In genomic region chr20:1652960-1653359, GRCh38 we compare ENCODE assay signal across 26 cellular contexts. TPM values are rescaled to one million over a fixed set of nuclear protein-coding genes. Genes with fewer than 3 reads are reported as not detected.
DNase-seq lines count a peak whose midpoint lies in the region; ATAC-seq, FAIRE-seq and TF ChIP-seq lines count a peak whose summit lies in the region.
"Had no signal": no experiment of that assay in that cellular context is flagged by ENCODE, and none has a peak within 500 bp of the region (broad histone marks: within the 10 kb centered on the region; RNA-seq: fewer than 3 reads in every experiment).

No MANE protein-coding gene starts in this region.

- peaks cover 83% of the 10 kb centered on the region for H3K4me1 Mint-ChIP-seq in activated CD4-positive, alpha-beta T cell treated with anti-CD3 and anti-CD28 coated beads for 36 hours
- peaks cover 66% of the 10 kb centered on the region for H3K4me1 Mint-ChIP-seq in T-helper 1 cell treated with Interleukin-12 subunit alpha and Interleukin-12 subunit beta and Interleukin-4 antibody, amounts not matched to agents 30 μg/mL and 1 μg/mL, for 36 hours (ENCODE audit: low read depth)

- H3K27me3 ChIP-seq in GM12878 (replicated peaks in 1 of 2; ENCODE audit: control insufficient read depth in 2 of 2, insufficient read depth in 2 of 2, low read length in 1 of 2) (no peaks in the 10 kb centered on the region; a peak in 1 of 4 replicates), psoas muscle (ENCODE audit: insufficient read depth in 3 of 3, low read length in 2 of 3) (no peaks in the 10 kb centered on the region)
- H3K27me3 ChIP-seq: uterus had no signal

- H3K36me3 Mint-ChIP-seq in activated CD4-positive, alpha-beta T cell treated with anti-CD3 and anti-CD28 coated beads for 36 hours (ENCODE audit: low read depth), result peaks cover 53% of the 10 kb centered on the region
- H3K36me3 Mint-ChIP-seq in T-helper 1 cell treated with Interleukin-12 subunit alpha and Interleukin-12 subunit beta and Interleukin-4 antibody, amounts not matched to agents 30 μg/mL and 1 μg/mL, for 36 hours (ENCODE audit: low read depth), result peaks cover 49% of the 10 kb centered on the region

- H3K27ac ChIP-seq in GM12878 (ENCODE audit: control insufficient read depth, insufficient read depth) (no peak overlapping the region), psoas muscle (no peak overlapping the region)
- H3K27ac ChIP-seq: esophagus squamous epithelium, uterus had no signal

- no peak overlapping the region for H3K9ac ChIP-seq in GM12878 (ENCODE audit: control insufficient read depth, insufficient read depth, low read length)
- H3K9ac ChIP-seq: SK-N-SH had no signal

- peak overlapping the region; percentile 2 for H3K4me3 Mint-ChIP-seq in activated CD4-positive, alpha-beta T cell treated with anti-CD3 and anti-CD28 coated beads for 36 hours
- H3K4me3 Mint-ChIP-seq in T-helper 1 cell treated with Interleukin-12 subunit alpha and Interleukin-12 subunit beta and Interleukin-4 antibody, amounts not matched to agents 30 μg/mL and 1 μg/mL, for 36 hours, result peak overlapping the region; percentile 57
- H3K4me3 Mint-ChIP-seq: B cell had no signal

- H3K4me2 ChIP-seq in GM12878 (ENCODE audit: control insufficient read depth, insufficient read depth), result no peak overlapping the region
- H3K4me2 ChIP-seq: SK-N-SH, smooth muscle cell had no signal

- no TSS peak for BruUV-seq in GM12878 (replicated peaks; lab: Mats Ljungman, UMichigan)

- H3K4me1 ChIP-seq in GM12878 (ENCODE audit: control insufficient read depth, insufficient read depth, low read length) (peaks cover 2% of the 10 kb centered on the region), psoas muscle (no peaks in the 10 kb centered on the region)
- H3K4me1 ChIP-seq: esophagus squamous epithelium, uterus had no signal

- RAD21 ChIA-PET in GM12878 (lab: Charles Lee; ENCODE audit: unreplicated experiment), result no interaction called here

- no peak for TF ChIP-seq POLR2A in GM12878 (IDR thresholded peaks at IDR 0.05; ENCODE audit: low read depth, low read length)

- no peaks in the 10 kb centered on the region for H3K36me3 ChIP-seq in GM12878 (ENCODE audit: control insufficient read depth in 2 of 2, insufficient read depth in 2 of 2, low read length in 1 of 2)
- no peaks in the 10 kb centered on the region for H3K36me3 ChIP-seq in psoas muscle (ENCODE audit: insufficient read depth in 1 of 2, low read depth in 1 of 2)
- H3K36me3 ChIP-seq: esophagus squamous epithelium, uterus had no signal

- no peak for DNase-seq in activated CD4-positive, alpha-beta T cell treated with anti-CD3 and anti-CD28 coated beads for 36 hours
- no peak for DNase-seq in activated CD4-positive, alpha-beta T cell treated with anti-CD3 and anti-CD28 coated beads, Interleukin-2, amount 50 U/mL, for 48 hours
- DNase-seq in GF-D8 (lab: John Stamatoyannopoulos, UW) (peak; percentile 12), GM12878 (ENCODE audit: low read depth, low spot score) (no peak), frontal cortex (ENCODE audit: low spot score in 2 of 2) (no peak), T-helper 9 cell (no peak), psoas muscle (no peak)
- DNase-seq: effector memory CD4-positive, alpha-beta T cell; esophagus squamous epithelium; NCI-H187; NCI-H2227 treated with DMSO at 0.1 percent for 48 hours; SK-N-SH; stimulated activated CD4-positive, alpha-beta T cell treated with anti-CD3 and anti-CD28 coated beads, Interleukin-4, amount 100 ng/mL, for 4 hours; substantia nigra; uterus had no signal

- TF ChIP-seq RAD21 in GM12878 (IDR thresholded peaks at IDR 0.05; ENCODE audit: insufficient read depth, low read depth, low read length), result no peak

- H4K20me1 ChIP-seq in GM12878 (ENCODE audit: control insufficient read depth, insufficient read depth), result no peaks in the 10 kb centered on the region

- TF ChIP-seq CTCF in GM12878 (IDR thresholded peaks at IDR 0.05 in 2 of 3, conservative IDR thresholded peaks at IDR 0.05 in 1 of 3; ENCODE audit: control insufficient read depth in 2 of 3, extremely low read depth in 1 of 3, insufficient read depth in 1 of 3, low read depth in 3 of 3, low read length in 3 of 3) (no peak), psoas muscle (IDR thresholded peaks at IDR 0.05) (no peak)

- ATAC-seq in activated CD4-positive, alpha-beta T cell treated with anti-CD3 and anti-CD28 coated beads for 36 hours, result peak; percentile 25
- ATAC-seq in GM12878, result peak; percentile 49
- no peak for ATAC-seq in psoas muscle

- CTCF ChIA-PET in activated CD4-positive, alpha-beta T cell treated with anti-CD3 and anti-CD28 coated beads for 36 hours (lab: Charles Lee), result no interaction called here
- CTCF ChIA-PET in GM12878 (lab: Yijun Ruan, JAX), result no interaction called here

- intact Hi-C loops in activated CD4-positive, alpha-beta T cell treated with anti-CD3 and anti-CD28 coated beads for 36 hours (cut with DNase I, micrococcal nuclease), result loop anchor here in 1 of 2 experiments (2.0 kb wide), 2 partner anchors 20 kb away; no protein-coding TSS in a partner anchor
- intact Hi-C loops in GM12878 (cut with micrococcal nuclease; ENCODE audit: unreplicated experiment), result no loop called here
- intact Hi-C loops in psoas muscle (cut with DNase I), result no loop called here

- 9% methylated on average over 3 of the region's 3 CpGs for WGBS in GM12878 (ENCODE audit: insufficient coverage, insufficient replicate concordance, low lambda C conversion rate, missing lambda C conversion rate)
- WGBS in psoas muscle, 3 donors, result 65 to 68% (median 67%) methylated on average over 3 of the region's 3 CpGs

- H3K27ac Mint-ChIP-seq in activated CD4-positive, alpha-beta T cell treated with anti-CD3 and anti-CD28 coated beads for 36 hours, result peak overlapping the region; percentile 81
- peak overlapping the region; percentile 60 for H3K27ac Mint-ChIP-seq in T-helper 1 cell treated with Interleukin-12 subunit alpha and Interleukin-12 subunit beta and Interleukin-4 antibody, amounts not matched to agents 30 μg/mL and 1 μg/mL, for 36 hours
- H3K27ac Mint-ChIP-seq: B cell had no signal

- H3K27me3 Mint-ChIP-seq in activated CD4-positive, alpha-beta T cell treated with anti-CD3 and anti-CD28 coated beads for 36 hours, result no peaks in the 10 kb centered on the region
- no peaks in the 10 kb centered on the region for H3K27me3 Mint-ChIP-seq in T-helper 1 cell treated with Interleukin-12 subunit alpha and Interleukin-12 subunit beta and Interleukin-4 antibody, amounts not matched to agents 30 μg/mL and 1 μg/mL, for 36 hours (ENCODE audit: low read depth)

- no peak for FAIRE-seq in GM12878 (lab: Jason Lieb, UNC)
- no peak for FAIRE-seq in frontal cortex (lab: Jason Lieb, UNC)
- FAIRE-seq: G401.6, H1, RCC 7860 had no signal

- in situ Hi-C loops in GM12878 (cut with MboI), result no loop called here

- no peak for TF ChIP-seq EP300 in GM12878 (IDR thresholded peaks at IDR 0.05; ENCODE audit: borderline replicate concordance in 1 of 2, control insufficient read depth in 1 of 2, low read depth in 2 of 2, low read length in 2 of 2)

- H3K4me3 ChIP-seq in GM12878, result no peak overlapping the region
- H3K4me3 ChIP-seq in psoas muscle, result no peak overlapping the region
- H3K4me3 ChIP-seq: esophagus squamous epithelium, smooth muscle cell, uterus had no signal

- SMC1A ChIA-PET in GM12878 (lab: Charles Lee; ENCODE audit: uncharacterized antibody, unreplicated experiment), result interaction anchor here (1.5 kb wide), 1 partner anchor 69 kb away, joined by 4 read pairs; no protein-coding TSS in a partner anchor

- POLR2A ChIA-PET in activated CD4-positive, alpha-beta T cell treated with anti-CD3 and anti-CD28 coated beads for 36 hours (lab: Charles Lee), result no interaction called here
- POLR2A ChIA-PET in GM12878 (lab: Charles Lee), result no interaction called here

- H3K9me3 ChIP-seq in GM12878 (replicated peaks; ENCODE audit: control insufficient read depth, insufficient read depth, low read length) (peaks cover 1% of the 10 kb centered on the region; the same call in 2 of the 3 replicates), psoas muscle (no peaks in the 10 kb centered on the region)
- H3K9me3 ChIP-seq: esophagus squamous epithelium, SK-N-SH, uterus had no signal

- H3K9me3 Mint-ChIP-seq in activated CD4-positive, alpha-beta T cell treated with anti-CD3 and anti-CD28 coated beads for 36 hours (ENCODE audit: low read depth), result peaks cover 14% of the 10 kb centered on the region
- peaks cover 18% of the 10 kb centered on the region for H3K9me3 Mint-ChIP-seq in T-helper 1 cell treated with Interleukin-12 subunit alpha and Interleukin-12 subunit beta and Interleukin-4 antibody, amounts not matched to agents 30 μg/mL and 1 μg/mL, for 36 hours

- H3K79me2 ChIP-seq in GM12878 (ENCODE audit: control insufficient read depth, insufficient read depth, low read length), result no peaks in the 10 kb centered on the region

- H2AFZ ChIP-seq in GM12878 (ENCODE audit: control insufficient read depth, low read depth, low read length), result no peak overlapping the region

RNA-seq across cellular contexts. Expression of gene SIRPG, which starts 4.6 kb away (rescaled TPM):
- total RNA-seq in activated CD4-positive, alpha-beta T cell treated with anti-CD3 and anti-CD28 coated beads for 36 hours, result 10 to 100 TPM; 34.3 to 48.7 TPM
- total RNA-seq in GM12878 (2013; cell fraction: nucleolus; rRNA removed), result 16.1 and 19.4 TPM in 2 replicates
- total RNA-seq in GM12878 (2014; rRNA removed) (2.6 and 4.3 TPM in 2 replicates), GM12878 (2014; rRNA removed; fragmentation: Illumina TruSeq; extraction: Trizol) (2.7 and 3.1 TPM in 2 replicates), GM12878 (2021) (3.4 and 4.0 TPM in 2 replicates), frontal cortex (not detected), psoas muscle (under 1 TPM in 2 of 4 donors, not detected in 2; 0.21 to 0.30 TPM)
- 3.2 TPM for polyA plus RNA-seq in GM12878 (2011; ENCODE audit: low read depth)
- polyA plus RNA-seq in GM12878 (2011; rRNA removed) (0.95 and 1.1 TPM in 2 replicates), GM12878 (2014; fragmentation: Illumina TruSeq; extraction: Trizol) (7.6 and 8.3 TPM in 2 replicates), GM12878 (2014; fragmentation: Nextera tagmentation; extraction: Ambion mirVana) (10 to 100 TPM; 10.0 to 13.0 TPM), GM12878 (2014; rRNA removed) (6.5 and 6.9 TPM in 2 replicates), GM12878 (2016; fragmentation: Nextera tagmentation; extraction: Ambion mirVana) (1 to 10 TPM; 2.9 to 4.0 TPM), psoas muscle (under 1 TPM in 1 of 3 donors, not detected in 2; 0.01 TPM)
- polyA plus RNA-seq in GM12878 (2011; cell fraction: cytosol; rRNA removed), result 1.4 and 1.7 TPM in 2 replicates
- polyA plus RNA-seq in GM12878 (2011; cell fraction: nucleus; rRNA removed), result 0.79 and 0.86 TPM in 2 replicates
- 0.20 and 1.1 TPM in 2 replicates for polyA plus RNA-seq in GM12878 (2012)
- 0.51 and 0.62 TPM in 2 replicates for polyA minus RNA-seq in GM12878 (2011; rRNA and poly(A)+ RNA removed)
- not detected in 2 replicates for polyA minus RNA-seq in GM12878 (2011; cell fraction: cytosol; rRNA and poly(A)+ RNA removed)
- polyA minus RNA-seq in GM12878 (2011; cell fraction: nucleus; rRNA and poly(A)+ RNA removed), result not detected in 2 replicates
- total RNA-seq: A172, B cell, cerebellum, H1, mesenteric fat pad, pulmonary artery endothelial cell, smooth muscle cell had no signal
- polyA plus RNA-seq: neural cell, SK-N-SH, smooth muscle cell had no signal

RNA-seq across cellular contexts. Expression of gene SIRPB1, which starts 33.2 kb away (rescaled TPM):
- 1 to 10 TPM; 1.0 to 2.1 TPM for total RNA-seq in activated CD4-positive, alpha-beta T cell treated with anti-CD3 and anti-CD28 coated beads for 36 hours
- 114 and 121 TPM in 2 replicates for total RNA-seq in GM12878 (2013; cell fraction: nucleolus; rRNA removed)
- total RNA-seq in GM12878 (2014; rRNA removed), result 10.0 and 10.3 TPM in 2 replicates
- total RNA-seq in GM12878 (2014; rRNA removed; fragmentation: Illumina TruSeq; extraction: Trizol), result 8.2 and 12.0 TPM in 2 replicates
- total RNA-seq in GM12878 (2021), result 18.9 and 20.1 TPM in 2 replicates
- 3.0 TPM for polyA plus RNA-seq in GM12878 (2011; ENCODE audit: low read depth)
- polyA plus RNA-seq in GM12878 (2011; rRNA removed), result 2.7 and 3.4 TPM in 2 replicates
- polyA plus RNA-seq in GM12878 (2011; cell fraction: cytosol; rRNA removed), result 4.0 and 4.3 TPM in 2 replicates
- 8.0 and 8.5 TPM in 2 replicates for polyA plus RNA-seq in GM12878 (2011; cell fraction: nucleus; rRNA removed)
- 1.2 and 2.9 TPM in 2 replicates for polyA plus RNA-seq in GM12878 (2012)
- 22.3 and 26.0 TPM in 2 replicates for polyA plus RNA-seq in GM12878 (2014; fragmentation: Illumina TruSeq; extraction: Trizol)
- 10 to 100 TPM; 27.9 to 33.8 TPM for polyA plus RNA-seq in GM12878 (2014; fragmentation: Nextera tagmentation; extraction: Ambion mirVana)
- polyA plus RNA-seq in GM12878 (2014; rRNA removed), result 17.0 and 17.9 TPM in 2 replicates
- polyA plus RNA-seq in GM12878 (2016; fragmentation: Nextera tagmentation; extraction: Ambion mirVana), result 1 to 10 TPM; 9.2 to 9.7 TPM
- 6.6 and 7.5 TPM in 2 replicates for polyA minus RNA-seq in GM12878 (2011; rRNA and poly(A)+ RNA removed)
- 2.8 and 3.7 TPM in 2 replicates for polyA minus RNA-seq in GM12878 (2011; cell fraction: cytosol; rRNA and poly(A)+ RNA removed)
- 2.2 and 4.6 TPM in 2 replicates for polyA minus RNA-seq in GM12878 (2011; cell fraction: nucleus; rRNA and poly(A)+ RNA removed)
- 0.41 TPM for total RNA-seq in frontal cortex
- total RNA-seq in psoas muscle, result 1 to 10 TPM in 3 of 4 donors, under 1 TPM in 1; 0.50 to 3.6 (median 1.5) TPM
- polyA plus RNA-seq in psoas muscle, result under 1 TPM; 0.03 to 0.74 (median 0.73) TPM

Comparison
In these comparisons a context has a peak if more than half of its experiments do, and no peak if none do; other contexts are left out.
1. ATAC-seq: peak in activated CD4-positive, alpha-beta T cell treated with anti-CD3 and anti-CD28 coated beads for 36 hours (single experiment) and GM12878 (single experiment); none in psoas muscle (0 of 4).